9 cellular contexts compared by ENCODE assay signal in genomic region chr22:21000215-21000986, GRCh38. TPM values are rescaled to one million over a fixed set of nuclear protein-coding genes. Genes with fewer than 3 reads are reported as not detected.
A peak's percentile ranks its signal among the peaks of the same experiment; 100 is the strongest.
DNase-seq lines count a peak whose midpoint lies in the region; ATAC-seq and TF ChIP-seq lines count a peak whose summit lies in the region.
"Had no signal": no experiment of that assay in that cellular context is flagged by ENCODE, and none has a peak within 500 bp of the region (broad histone marks: within the 10 kb centered on the region; RNA-seq: fewer than 3 reads in every experiment).

No MANE protein-coding gene starts in this region.

- no peaks in the 10 kb centered on the region for H3K27me3 Mint-ChIP-seq in activated naive CD8-positive, alpha-beta T cell

- no peak for DNase-seq in heart right ventricle
- no peak for DNase-seq in Right ventricle myocardium superior
- no peak for DNase-seq in right lobe of liver
- DNase-seq in upper lobe of right lung = no peak
- no peak for DNase-seq in GM19238 (ENCODE audit: insufficient read length, low spot score)
- DNase-seq in EL = no peak

- TF ChIP-seq CTCF in heart right ventricle (IDR thresholded peaks at IDR 0.05) = no peak
- TF ChIP-seq CTCF in right lobe of liver (IDR thresholded peaks at IDR 0.05) = no peak
- no peak for TF ChIP-seq CTCF in upper lobe of right lung (IDR thresholded peaks at IDR 0.05)

- H3K9me3 ChIP-seq in heart right ventricle = no peaks in the 10 kb centered on the region
- no peaks in the 10 kb centered on the region for H3K9me3 ChIP-seq in right lobe of liver
- no peaks in the 10 kb centered on the region for H3K9me3 ChIP-seq in upper lobe of right lung

- WGBS in heart right ventricle, 2 donors = 57 to 58% methylated on average over 20 to 21 of the region's 21 CpGs
- WGBS in right lobe of liver (ENCODE audit: insufficient coverage, low coverage, low lambda C conversion rate, missing lambda C conversion rate) = 0% methylated on average over 1 of the region's 21 CpGs

- H3K4me1 ChIP-seq in heart right ventricle (peaks cover 15 to 39% (median 33%) of the 10 kb centered on the region in 9 donors), right lobe of liver (peaks cover 0 to 24% (median 7%) of the 10 kb centered on the region in 4 donors), upper lobe of right lung (peaks cover 27% of the 10 kb centered on the region)

- intact Hi-C loops in heart right ventricle (cut with DNase I) (loop anchor here in 4 of 10 donors (2.0 to 10.0 kb wide), 4 partner anchors 18 to 116 kb away; partner anchors contain the start of genes LZTR1 (in 2 of the 4), CRKL (in 1 of the 4) and LRRC74B (in 1 of the 4)), Right ventricle myocardium superior (cut with DNase I) (no loop called here), right lobe of liver (cut with DNase I) (no loop called here), upper lobe of right lung (cut with DNase I) (no loop called here)

- H3K27me3 ChIP-seq in heart right ventricle (no peaks in the 10 kb centered on the region), right lobe of liver (no peaks in the 10 kb centered on the region), upper lobe of right lung (no peaks in the 10 kb centered on the region)

- TF ChIP-seq POLR2A in right lobe of liver (IDR thresholded peaks at IDR 0.05) = no peak

- H3K4me1 Mint-ChIP-seq in activated naive CD8-positive, alpha-beta T cell (ENCODE audit: low read depth) = peaks cover 22% of the 10 kb centered on the region

- ATAC-seq in heart right ventricle = no peak
- ATAC-seq in Right ventricle myocardium superior (ENCODE audit: poor library complexity) = no peak
- no peak for ATAC-seq in right lobe of liver
- ATAC-seq in upper lobe of right lung = no peak
- ATAC-seq in GM19324 (IDR thresholded peaks at IDR 0.05; ENCODE audit: low FRiP score, unreplicated experiment) = no peak

- H3K9me3 Mint-ChIP-seq in activated naive CD8-positive, alpha-beta T cell (ENCODE audit: low read depth) = no peaks in the 10 kb centered on the region

- H3K4me3 ChIP-seq in heart right ventricle = peak overlapping the region; percentile 54 to 82 (median 73)
- H3K4me3 ChIP-seq in right lobe of liver = peak overlapping the region; percentile 54 to 84 (median 76)
- H3K4me3 ChIP-seq in upper lobe of right lung = peak overlapping the region; percentile 89

- peaks cover 0 to 51% (median 29%) of the 10 kb centered on the region in 9 donors for H3K36me3 ChIP-seq in heart right ventricle
- peaks cover 0 to 23% (median 2%) of the 10 kb centered on the region in 4 donors for H3K36me3 ChIP-seq in right lobe of liver
- peaks cover 35% of the 10 kb centered on the region for H3K36me3 ChIP-seq in upper lobe of right lung

- peak overlapping the region; percentile 99 for H3K27ac Mint-ChIP-seq in activated naive CD8-positive, alpha-beta T cell

- no peaks in the 10 kb centered on the region for H3K36me3 Mint-ChIP-seq in activated naive CD8-positive, alpha-beta T cell

- H3K27ac ChIP-seq in heart right ventricle = peak overlapping the region in 8 of 10 donors; percentile 92 to 99 (median 98)
- H3K27ac ChIP-seq in right lobe of liver = peak overlapping the region in 2 of 3 donors; percentile 90 to 96
- peak overlapping the region; percentile 100 for H3K27ac ChIP-seq in upper lobe of right lung

- peak overlapping the region; percentile 97 for H3K4me3 Mint-ChIP-seq in activated naive CD8-positive, alpha-beta T cell

RNA-seq across cellular contexts. Expression of gene THAP7, which starts 1.5 kb away (rescaled TPM):
- total RNA-seq in heart right ventricle (10 to 100 TPM; 15.5 to 26.3 (median 17.5) TPM), Right ventricle myocardium superior (19.4 TPM), right lobe of liver (10 to 100 TPM in 5 of 6 experiments, 1 to 10 TPM in 1; 9.3 to 32.5 (median 15.6) TPM), upper lobe of right lung (22.0 TPM)
- 10 to 100 TPM; 29.3 to 54.9 TPM for polyA plus RNA-seq in heart right ventricle

RNA-seq across cellular contexts. Expression of gene P2RX6, which starts 14.6 kb away (rescaled TPM):
- total RNA-seq in heart right ventricle (1 to 10 TPM in 9 of 10 donors, under 1 TPM in 1; 0.81 to 7.7 (median 3.9) TPM), Right ventricle myocardium superior (3.9 TPM), right lobe of liver (1 to 10 TPM in 1 of 6 experiments, under 1 TPM in 4, not detected in 1; 0.09 to 1.4 (median 0.42) TPM), upper lobe of right lung (2.2 TPM)
- polyA plus RNA-seq in heart right ventricle = under 1 TPM; 0.07 to 0.80 TPM

RNA-seq across cellular contexts. Expression of gene LZTR1, which starts 18.3 kb away (rescaled TPM):
- 10 to 100 TPM; 14.7 to 32.5 (median 23.7) TPM for total RNA-seq in heart right ventricle
- 10 to 100 TPM; 25.0 to 36.5 TPM for polyA plus RNA-seq in heart right ventricle
- 24.7 TPM for total RNA-seq in Right ventricle myocardium superior
- 10 to 100 TPM; 22.7 to 33.3 (median 27.0) TPM for total RNA-seq in right lobe of liver
- 56.7 TPM for total RNA-seq in upper lobe of right lung

RNA-seq across cellular contexts. Expression of gene SLC7A4, which starts 32.0 kb away (rescaled TPM):
- total RNA-seq in heart right ventricle = under 1 TPM in 4 of 10 donors, not detected in 6; 0.14 to 0.78 (median 0.20) TPM
- under 1 TPM in 1 of 2 donors, not detected in 1; 0.07 TPM for polyA plus RNA-seq in heart right ventricle
- total RNA-seq in Right ventricle myocardium superior = 0.16 TPM
- total RNA-seq in right lobe of liver = under 1 TPM in 5 of 6 experiments, not detected in 1; 0.12 to 0.35 (median 0.18) TPM
- 1.5 TPM for total RNA-seq in upper lobe of right lung
- total RNA-seq: glomerular endothelial cell had no signal

RNA-seq across cellular contexts. Expression of gene AIFM3, which starts 33.3 kb away (rescaled TPM):
- total RNA-seq in heart right ventricle = 1 to 10 TPM in 3 of 10 donors, under 1 TPM in 6, not detected in 1; 0.24 to 1.5 (median 0.50) TPM
- polyA plus RNA-seq in heart right ventricle = 1 to 10 TPM in 1 of 2 donors, under 1 TPM in 1; 0.29 to 1.5 TPM
- total RNA-seq in Right ventricle myocardium superior = 0.67 TPM
- total RNA-seq in right lobe of liver = 1 to 10 TPM in 3 of 6 experiments, under 1 TPM in 3; 0.37 to 1.4 (median 1.0) TPM
- total RNA-seq in upper lobe of right lung = 5.7 TPM
